8 cellular contexts compared by ENCODE assay signal in the genomic region with DNA sequence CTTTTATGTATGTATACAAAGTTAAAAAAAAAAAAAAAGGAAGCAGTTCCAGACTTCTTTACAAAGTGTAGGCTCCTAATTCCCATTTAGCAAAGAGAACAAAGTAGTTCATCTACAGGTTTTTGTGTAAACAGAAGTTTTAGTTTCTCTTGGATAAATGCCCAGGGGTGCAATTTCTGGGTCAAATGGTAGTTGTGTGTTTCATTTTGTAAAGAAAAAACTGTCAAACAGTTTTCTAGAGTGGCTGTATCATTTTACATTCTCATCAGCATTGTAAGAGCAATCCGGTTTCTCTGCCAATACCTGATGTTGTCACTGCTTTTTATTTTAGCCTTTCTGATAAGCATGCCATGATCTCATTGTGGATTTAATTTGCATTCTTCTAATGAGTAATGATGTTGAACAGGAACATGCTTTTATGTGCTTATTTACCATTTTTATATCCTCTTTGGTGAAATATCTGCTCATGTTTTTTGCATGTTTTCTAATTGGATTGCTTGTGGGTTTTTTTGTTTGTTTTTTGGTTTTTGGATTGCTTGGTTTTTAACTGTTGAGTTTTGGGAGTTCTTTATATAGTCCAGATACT. TPM values are rescaled to one million over a fixed set of nuclear protein-coding genes. Genes with fewer than 3 reads are reported as not detected.
DNase-seq lines count a peak whose midpoint lies in the region; ATAC-seq, FAIRE-seq and TF ChIP-seq lines count a peak whose summit lies in the region.
"Had no signal": no experiment of that assay in that cellular context is flagged by ENCODE, and none has a peak within 500 bp of the region (broad histone marks: within the 10 kb centered on the region; RNA-seq: fewer than 3 reads in every experiment).

No MANE protein-coding gene starts in this region.

- H3K4me1 ChIP-seq in body of pancreas (peaks cover 28% of the 10 kb centered on the region), neural progenitor cell (no peaks in the 10 kb centered on the region)

- H2AFZ ChIP-seq in neural progenitor cell (replicated peaks): no peak overlapping the region

- H3K27me3 Mint-ChIP-seq in nephron progenitor cell (ENCODE audit: low read depth, poor library complexity): no peaks in the 10 kb centered on the region
- peaks cover 2% of the 10 kb centered on the region for H3K27me3 Mint-ChIP-seq in neural progenitor cell (ENCODE audit: insufficient read depth, low read depth)

- H3K27ac ChIP-seq in body of pancreas: peak overlapping the region in 3 of 4 donors; percentile 51 to 65 (median 63)
- no peak overlapping the region for H3K27ac ChIP-seq in neural progenitor cell

- WGBS in body of pancreas, 2 donors: 9 to 20% methylated on average over 1 of the region's 1 CpG

- TF ChIP-seq POLR2A in body of pancreas (IDR thresholded peaks at IDR 0.05) (no peak), GM12892 (IDR thresholded peaks at IDR 0.05; ENCODE audit: low read depth, low read length) (no peak)

- DNase-seq in NCI-H1092 (lab: John Stamatoyannopoulos, UW) (peak; percentile 63), body of pancreas (peak in 1 of 4 donors; percentile 37), nephron progenitor cell (no peak), neural progenitor cell (ENCODE audit: low spot score) (no peak), GM12892 (ENCODE audit: insufficient read length) (no peak), activated T-cell treated with anti-CD3 and anti-CD28 coated beads for 4 hours (no peak)

- H4K20me1 ChIP-seq in neural progenitor cell (ENCODE audit: low read depth): no peaks in the 10 kb centered on the region

- H3K27me3 ChIP-seq in body of pancreas (no peaks in the 10 kb centered on the region), neural progenitor cell (no peaks in the 10 kb centered on the region)

- ATAC-seq in GM21447 (IDR thresholded peaks at IDR 0.05; ENCODE audit: unreplicated experiment) (peak; percentile 78), body of pancreas (peak; percentile 96)

- H3K27ac Mint-ChIP-seq in nephron progenitor cell (peak overlapping the region; percentile 97), neural progenitor cell (no peak overlapping the region)

- H3K9me3 ChIP-seq in body of pancreas: no peaks in the 10 kb centered on the region
- no peaks in the 10 kb centered on the region for H3K9me3 ChIP-seq in neural progenitor cell (ENCODE audit: low read depth)

- intact Hi-C loops in body of pancreas (cut with DNase I): no loop called here

- H3K4me3 Mint-ChIP-seq in nephron progenitor cell (no peak overlapping the region), neural progenitor cell (no peak overlapping the region)

- H3K36me3 Mint-ChIP-seq in nephron progenitor cell (ENCODE audit: low read depth) (peaks cover 14% of the 10 kb centered on the region), neural progenitor cell (peaks cover 2% of the 10 kb centered on the region)

- peaks cover 5% of the 10 kb centered on the region for H3K9me3 Mint-ChIP-seq in nephron progenitor cell
- H3K9me3 Mint-ChIP-seq in neural progenitor cell: peaks cover 3% of the 10 kb centered on the region

- no peaks in the 10 kb centered on the region for H3F3A ChIP-seq in neural progenitor cell (ENCODE audit: low read depth)

- H3K4me1 Mint-ChIP-seq in nephron progenitor cell (peaks cover 25% of the 10 kb centered on the region), neural progenitor cell (no peaks in the 10 kb centered on the region)

- H3K4me3 ChIP-seq in body of pancreas (no peak overlapping the region), neural progenitor cell (no peak overlapping the region)

- TF ChIP-seq CTCF in body of pancreas (IDR thresholded peaks at IDR 0.05) (no peak), nephron progenitor cell (IDR thresholded peaks at IDR 0.05) (no peak), neural progenitor cell (IDR thresholded peaks at IDR 0.05) (no peak)

- no peaks in the 10 kb centered on the region for H3K79me2 ChIP-seq in neural progenitor cell (ENCODE audit: low read depth)

- FAIRE-seq in GM12892 (lab: Jason Lieb, UNC): no peak
- FAIRE-seq: keratinocyte had no signal

- no peaks in the 10 kb centered on the region for H3K36me3 ChIP-seq in body of pancreas (replicated peaks in 1 of 2; ENCODE audit: insufficient read depth in 1 of 2, low read depth in 2 of 2)
- no peaks in the 10 kb centered on the region for H3K36me3 ChIP-seq in neural progenitor cell

- H3K9ac ChIP-seq in neural progenitor cell: no peak overlapping the region

- H3K4me2 ChIP-seq in neural progenitor cell: no peak overlapping the region

RNA-seq across cellular contexts. Expression of a gene that starts 16.6 kb away (rescaled TPM):
- total RNA-seq in body of pancreas (10 to 100 TPM; 19.1 to 28.0 TPM), neural progenitor cell (ENCODE audit: low replicate concordance) (52.9 and 72.1 TPM in 2 replicates)
- 22.6 TPM for polyA plus RNA-seq in GM12892 (2012; ENCODE audit: missing spikeins)
